Comparison of ENCODE assay signal across 1 cellular context in genomic region chr17:56809820-56810179, GRCh38.
A peak's percentile ranks its signal among the peaks of the same experiment; 100 is the strongest.
TF ChIP-seq lines count a peak whose summit lies in the region.

No MANE protein-coding gene starts in this region.

TF ChIP-seq in HepG2, 621 proteins besides CTCF, POLR2A, EP300 and RAD21 (continued from another document):
- TF ChIP-seq TRIM22 (IDR thresholded peaks at IDR 0.05) = peak; percentile 2; the same call in 1 of the 2 replicates
- TF ChIP-seq, protein P1, sequence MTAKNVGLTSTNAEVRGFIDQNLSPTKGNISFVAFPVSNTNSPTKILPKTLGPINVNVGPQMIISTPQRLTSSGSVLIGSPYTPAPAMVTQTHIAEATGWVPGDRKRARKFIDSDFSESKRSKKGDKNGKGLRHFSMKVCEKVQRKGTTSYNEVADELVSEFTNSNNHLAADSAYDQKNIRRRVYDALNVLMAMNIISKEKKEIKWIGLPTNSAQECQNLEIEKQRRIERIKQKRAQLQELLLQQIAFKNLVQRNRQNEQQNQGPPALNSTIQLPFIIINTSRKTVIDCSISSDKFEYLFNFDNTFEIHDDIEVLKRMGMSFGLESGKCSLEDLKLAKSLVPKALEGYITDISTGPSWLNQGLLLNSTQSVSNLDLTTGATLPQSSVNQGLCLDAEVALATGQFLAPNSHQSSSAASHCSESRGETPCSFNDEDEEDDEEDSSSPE (CRISPR knock-in tag; IDR thresholded peaks at IDR 0.05) = no peak
- TF ChIP-seq ZBTB3 (CRISPR knock-in tag; IDR thresholded peaks at IDR 0.05; ENCODE audit: borderline replicate concordance, low read depth) = no peak
- no peak for TF ChIP-seq NFKBIZ (CRISPR knock-in tag; IDR thresholded peaks at IDR 0.05)
- TF ChIP-seq NFATC3 (CRISPR knock-in tag; IDR thresholded peaks at IDR 0.05) = no peak
- TF ChIP-seq, protein P2, sequence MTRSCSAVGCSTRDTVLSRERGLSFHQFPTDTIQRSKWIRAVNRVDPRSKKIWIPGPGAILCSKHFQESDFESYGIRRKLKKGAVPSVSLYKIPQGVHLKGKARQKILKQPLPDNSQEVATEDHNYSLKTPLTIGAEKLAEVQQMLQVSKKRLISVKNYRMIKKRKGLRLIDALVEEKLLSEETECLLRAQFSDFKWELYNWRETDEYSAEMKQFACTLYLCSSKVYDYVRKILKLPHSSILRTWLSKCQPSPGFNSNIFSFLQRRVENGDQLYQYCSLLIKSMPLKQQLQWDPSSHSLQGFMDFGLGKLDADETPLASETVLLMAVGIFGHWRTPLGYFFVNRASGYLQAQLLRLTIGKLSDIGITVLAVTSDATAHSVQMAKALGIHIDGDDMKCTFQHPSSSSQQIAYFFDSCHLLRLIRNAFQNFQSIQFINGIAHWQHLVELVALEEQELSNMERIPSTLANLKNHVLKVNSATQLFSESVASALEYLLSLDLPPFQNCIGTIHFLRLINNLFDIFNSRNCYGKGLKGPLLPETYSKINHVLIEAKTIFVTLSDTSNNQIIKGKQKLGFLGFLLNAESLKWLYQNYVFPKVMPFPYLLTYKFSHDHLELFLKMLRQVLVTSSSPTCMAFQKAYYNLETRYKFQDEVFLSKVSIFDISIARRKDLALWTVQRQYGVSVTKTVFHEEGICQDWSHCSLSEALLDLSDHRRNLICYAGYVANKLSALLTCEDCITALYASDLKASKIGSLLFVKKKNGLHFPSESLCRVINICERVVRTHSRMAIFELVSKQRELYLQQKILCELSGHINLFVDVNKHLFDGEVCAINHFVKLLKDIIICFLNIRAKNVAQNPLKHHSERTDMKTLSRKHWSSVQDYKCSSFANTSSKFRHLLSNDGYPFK (CRISPR knock-in tag; IDR thresholded peaks at IDR 0.05; ENCODE audit: borderline replicate concordance) = no peak
- TF ChIP-seq ISX (CRISPR knock-in tag; conservative IDR thresholded peaks at IDR 0.05) = no peak
- TF ChIP-seq ZBTB40 (IDR thresholded peaks at IDR 0.05) = 0 out of 2 replicates have a peak, but pooled peaks have one; percentile 16
- TF ChIP-seq ZBTB40 (CRISPR knock-in tag; IDR thresholded peaks at IDR 0.05) = no peak
- TF ChIP-seq, protein P3, sequence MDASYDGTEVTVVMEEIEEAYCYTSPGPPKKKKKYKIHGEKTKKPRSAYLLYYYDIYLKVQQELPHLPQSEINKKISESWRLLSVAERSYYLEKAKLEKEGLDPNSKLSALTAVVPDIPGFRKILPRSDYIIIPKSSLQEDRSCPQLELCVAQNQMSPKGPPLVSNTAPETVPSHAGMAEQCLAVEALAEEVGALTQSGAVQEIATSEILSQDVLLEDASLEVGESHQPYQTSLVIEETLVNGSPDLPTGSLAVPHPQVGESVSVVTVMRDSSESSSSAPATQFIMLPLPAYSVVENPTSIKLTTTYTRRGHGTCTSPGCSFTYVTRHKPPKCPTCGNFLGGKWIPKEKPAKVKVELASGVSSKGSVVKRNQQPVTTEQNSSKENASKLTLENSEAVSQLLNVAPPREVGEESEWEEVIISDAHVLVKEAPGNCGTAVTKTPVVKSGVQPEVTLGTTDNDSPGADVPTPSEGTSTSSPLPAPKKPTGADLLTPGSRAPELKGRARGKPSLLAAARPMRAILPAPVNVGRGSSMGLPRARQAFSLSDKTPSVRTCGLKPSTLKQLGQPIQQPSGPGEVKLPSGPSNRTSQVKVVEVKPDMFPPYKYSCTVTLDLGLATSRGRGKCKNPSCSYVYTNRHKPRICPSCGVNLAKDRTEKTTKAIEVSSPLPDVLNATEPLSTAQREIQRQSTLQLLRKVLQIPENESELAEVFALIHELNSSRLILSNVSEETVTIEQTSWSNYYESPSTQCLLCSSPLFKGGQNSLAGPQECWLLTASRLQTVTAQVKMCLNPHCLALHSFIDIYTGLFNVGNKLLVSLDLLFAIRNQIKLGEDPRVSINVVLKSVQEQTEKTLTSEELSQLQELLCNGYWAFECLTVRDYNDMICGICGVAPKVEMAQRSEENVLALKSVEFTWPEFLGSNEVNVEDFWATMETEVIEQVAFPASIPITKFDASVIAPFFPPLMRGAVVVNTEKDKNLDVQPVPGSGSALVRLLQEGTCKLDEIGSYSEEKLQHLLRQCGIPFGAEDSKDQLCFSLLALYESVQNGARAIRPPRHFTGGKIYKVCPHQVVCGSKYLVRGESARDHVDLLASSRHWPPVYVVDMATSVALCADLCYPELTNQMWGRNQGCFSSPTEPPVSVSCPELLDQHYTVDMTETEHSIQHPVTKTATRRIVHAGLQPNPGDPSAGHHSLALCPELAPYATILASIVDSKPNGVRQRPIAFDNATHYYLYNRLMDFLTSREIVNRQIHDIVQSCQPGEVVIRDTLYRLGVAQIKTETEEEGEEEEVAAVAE (CRISPR knock-in tag; IDR thresholded peaks at IDR 0.05; ENCODE audit: borderline replicate concordance) = no peak
- no peak for TF ChIP-seq ZNF83 (CRISPR knock-in tag; IDR thresholded peaks at IDR 0.05; ENCODE audit: borderline replicate concordance)
- no peak for TF ChIP-seq ZHX2 (IDR thresholded peaks at IDR 0.05; ENCODE audit: low read depth)
- TF ChIP-seq ZHX2 (CRISPR knock-in tag; IDR thresholded peaks at IDR 0.05; ENCODE audit: borderline replicate concordance) = no peak
- no peak for TF ChIP-seq RFX5 (IDR thresholded peaks at IDR 0.05; ENCODE audit: low read depth, low read length)
- TF ChIP-seq REL (CRISPR knock-in tag; conservative IDR thresholded peaks at IDR 0.05) = no peak
